ENCODE assay signal across 8 cellular contexts in the genomic region with DNA sequence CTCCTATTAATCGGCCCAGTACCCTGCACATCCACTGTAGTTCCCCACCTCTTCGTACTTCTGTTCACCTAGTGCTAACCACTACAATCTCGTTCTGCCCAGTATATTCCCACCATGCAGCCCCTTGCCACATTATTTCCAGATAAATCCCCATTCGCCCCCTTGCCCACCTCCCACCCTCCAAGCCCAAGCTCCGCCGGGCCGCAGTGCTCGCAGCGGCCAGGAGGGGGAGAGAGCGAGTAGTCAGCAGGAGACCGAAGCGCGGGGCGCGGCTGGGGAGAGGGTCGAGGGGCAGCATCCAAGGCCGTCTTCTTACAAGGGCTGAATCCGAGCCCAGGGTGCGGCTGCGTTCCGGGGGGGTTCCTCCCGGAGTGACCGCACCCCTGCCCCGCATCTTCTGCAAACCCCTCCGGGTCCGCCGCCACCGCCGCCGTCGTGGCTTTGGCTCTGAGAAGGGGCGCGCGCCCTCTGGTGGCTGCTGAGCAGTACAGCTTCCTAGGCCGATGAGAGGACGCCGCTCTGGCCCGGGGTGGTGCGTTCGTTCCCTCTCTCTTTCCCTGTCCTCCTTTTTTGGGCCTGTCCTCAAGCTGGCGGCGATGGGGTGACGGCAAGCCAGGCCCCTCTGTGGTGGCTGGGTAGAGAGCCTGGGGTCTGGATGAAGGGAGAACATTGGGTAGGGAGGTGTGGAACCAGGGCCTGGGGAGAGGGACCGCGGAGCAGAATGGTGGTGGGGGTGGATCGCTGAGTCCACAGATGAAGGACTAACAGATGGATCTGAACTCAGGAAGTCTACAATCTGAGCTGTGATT. TPM values are rescaled to one million over a fixed set of nuclear protein-coding genes. Genes with fewer than 3 reads are reported as not detected.
DNase-seq lines count a peak whose midpoint lies in the region; ATAC-seq and TF ChIP-seq lines count a peak whose summit lies in the region.

No MANE protein-coding gene starts in this region.

- ATAC-seq in GM19035 (IDR thresholded peaks at IDR 0.05; ENCODE audit: unreplicated experiment) (peak; percentile 84), HG03280 (IDR thresholded peaks at IDR 0.05; ENCODE audit: unreplicated experiment) (peak; percentile 86)

- DNase-seq in Ammon's horn (ENCODE audit: low spot score) (peak; percentile 88), NOMO-1 (lab: John Stamatoyannopoulos, UW; ENCODE audit: unreplicated experiment in 2 of 2) (peak; percentile 63 to 70), activated T-cell treated with anti-CD3 and anti-CD28 coated beads for 24 hours (ENCODE audit: low read depth) (peak; percentile 76), epithelial cell of esophagus (ENCODE audit: low read depth) (peak; percentile 75), mucosa of gallbladder (ENCODE audit: low spot score) (peak; percentile 61)
- peak; percentile 75 for DNase-seq in stimulated activated CD8-positive, alpha-beta memory T cell treated with anti-CD3 and anti-CD28 coated beads, Interleukin-4, amount 100 ng/mL, for 24 hours (ENCODE audit: low read depth)

- H3K4me3 ChIP-seq in epithelial cell of esophagus (ENCODE audit: low read length) = peak overlapping the region; percentile 47

- peak; percentile 70 for TF ChIP-seq CTCF in epithelial cell of esophagus (IDR thresholded peaks at IDR 0.05; ENCODE audit: insufficient read depth, low read depth, low read length, missing control alignments)

RNA-seq across cellular contexts. Expression of a gene that starts 30.0 kb away (rescaled TPM):
- 0.23 TPM for total RNA-seq in mucosa of gallbladder

Comparison
In these comparisons a context has a peak if more than half of its experiments do, and no peak if none do; other contexts are left out.
1. Peak in every context shown above with its lines: DNase-seq, ATAC-seq and H3K4me3 ChIP-seq.